ENCODE assay signal across 8 cellular contexts in the genomic region with DNA sequence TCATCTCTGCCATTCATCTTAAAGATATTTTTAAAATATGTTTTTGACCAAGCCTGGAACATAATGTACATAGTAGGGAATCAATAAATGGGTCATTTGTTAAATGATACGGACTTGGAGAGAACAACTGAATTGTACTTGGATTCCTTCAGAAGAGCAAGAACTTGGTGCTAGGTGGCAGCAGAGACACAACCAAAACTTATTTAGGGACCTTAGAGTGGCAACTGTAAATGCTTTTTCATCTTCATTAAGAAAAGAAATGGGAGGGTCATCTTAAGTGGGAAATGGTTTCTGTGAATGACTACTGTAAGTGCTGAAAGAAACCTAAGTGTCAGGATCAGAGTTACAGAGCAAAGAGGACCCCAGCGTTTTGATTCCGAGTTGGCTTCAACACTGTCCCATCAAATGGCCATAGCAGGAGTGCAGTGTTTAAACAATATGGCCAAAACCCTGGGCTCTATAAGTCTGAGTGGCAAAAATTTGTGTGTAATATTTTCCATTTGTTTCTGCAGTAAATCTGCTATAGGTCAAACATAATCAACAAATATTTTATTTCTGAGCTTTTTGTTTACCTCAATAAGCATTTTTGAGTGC.
DNase-seq lines count a peak whose midpoint lies in the region; ATAC-seq, FAIRE-seq and TF ChIP-seq lines count a peak whose summit lies in the region.

No MANE protein-coding gene starts in this region.

- H4K20me1 ChIP-seq in smooth muscle cell (ENCODE audit: low read depth): no peaks in the 10 kb centered on the region

- H3F3A ChIP-seq in smooth muscle cell (ENCODE audit: low read depth): peaks cover 3% of the 10 kb centered on the region

- H3K4me3 ChIP-seq in AG09309 (ENCODE audit: control insufficient read depth, low read depth, low read length): no peak overlapping the region
- no peak overlapping the region for H3K4me3 ChIP-seq in HEK293 (ENCODE audit: low read depth, low read length)
- H3K4me3 ChIP-seq in right cardiac atrium (ENCODE audit: low read length): no peak overlapping the region
- H3K4me3 ChIP-seq in smooth muscle cell: no peak overlapping the region
- no peak overlapping the region for H3K4me3 ChIP-seq in lower leg skin (ENCODE audit: low read depth, poor library complexity, severe bottlenecking)

- WGBS in right cardiac atrium: 32% methylated on average over 3 of the region's 3 CpGs
- WGBS in smooth muscle cell (ENCODE audit: low lambda C conversion rate): 67% methylated on average over 3 of the region's 3 CpGs
- WGBS in lower leg skin, 2 donors: 55 to 57% methylated on average over 3 of the region's 3 CpGs

- H3K27me3 ChIP-seq in right cardiac atrium (ENCODE audit: control insufficient read depth, insufficient read depth) (no peaks in the 10 kb centered on the region), smooth muscle cell (ENCODE audit: low read depth) (no peaks in the 10 kb centered on the region)

- ATAC-seq in right cardiac atrium: peak; percentile 64 to 69

- CTCF ChIA-PET in HEK293 (lab: Yijun Ruan, JAX): interaction anchor here (0.6 to 3.3 kb wide), 13 partner anchors 8 to 845 kb away, joined by 3 to 12 read pairs (median 4); no protein-coding TSS in a partner anchor

- H3K27ac ChIP-seq in HEK293 (ENCODE audit: extremely low read depth, low read depth, low read length) (no peak overlapping the region), right cardiac atrium (ENCODE audit: low read length) (no peak overlapping the region), smooth muscle cell (ENCODE audit: low read depth) (peak overlapping the region; percentile 61)

- intact Hi-C loops in right cardiac atrium (cut with DNase I): loop anchor here in 3 of 4 donors (5.0 to 10.0 kb wide), 2 partner anchors 124 to 207 kb away; no protein-coding TSS in a partner anchor
- intact Hi-C loops in lower leg skin (cut with DNase I; ENCODE audit: low total_unique reads): no loop called here

- no peak overlapping the region for H3K9ac ChIP-seq in smooth muscle cell (ENCODE audit: low read depth)

- TF ChIP-seq POLR2A in lower leg skin (IDR thresholded peaks at IDR 0.05): no peak

- POLR2A ChIA-PET in HEK293 (lab: Yijun Ruan, JAX): interaction anchor here (1.2 kb wide), 1 partner anchor 121 kb away, joined by 4 read pairs; no protein-coding TSS in a partner anchor

- no peak overlapping the region for H3K4me2 ChIP-seq in smooth muscle cell

- H3K4me1 ChIP-seq in HEK293 (ENCODE audit: control insufficient read depth, insufficient read depth, low read length): peaks cover 6% of the 10 kb centered on the region
- H3K4me1 ChIP-seq in right cardiac atrium (ENCODE audit: control insufficient read depth, insufficient read depth, low read length): no peaks in the 10 kb centered on the region
- H3K4me1 ChIP-seq in smooth muscle cell (ENCODE audit: low read depth): no peaks in the 10 kb centered on the region

- H3K36me3 ChIP-seq in HEK293 (ENCODE audit: control insufficient read depth in 2 of 2, insufficient read depth in 1 of 2, low read length in 2 of 2) (peaks cover 0 to 5% of the 10 kb centered on the region in 2 experiments; a peak in 2 of 3 replicates), smooth muscle cell (ENCODE audit: low read depth) (peaks cover 12% of the 10 kb centered on the region)

- peak; percentile 74 for FAIRE-seq in TTC549 (lab: Jason Lieb, UNC)

- no peaks in the 10 kb centered on the region for H3K9me3 ChIP-seq in HEK293 (ENCODE audit: control insufficient read depth, insufficient read depth, low read depth, low read length)
- no peaks in the 10 kb centered on the region for H3K9me3 ChIP-seq in right cardiac atrium (ENCODE audit: control insufficient read depth, low read length)
- no peaks in the 10 kb centered on the region for H3K9me3 ChIP-seq in smooth muscle cell (replicated peaks; ENCODE audit: low read depth)

- TF ChIP-seq CTCF in AG09309 (IDR thresholded peaks at IDR 0.05; ENCODE audit: control insufficient read depth, insufficient read depth, low read depth, low read length, missing control alignments) (peak; percentile 70), HEK293 (tag by site-specific recombination; IDR thresholded peaks at IDR 0.05) (no peak), smooth muscle cell (IDR thresholded peaks at IDR 0.05; ENCODE audit: borderline replicate concordance, insufficient read depth, poor library complexity, severe bottlenecking) (peak; percentile 54), lower leg skin (IDR thresholded peaks at IDR 0.05) (no peak)

- H2AFZ ChIP-seq in smooth muscle cell (ENCODE audit: low read depth): no peak overlapping the region

- DNase-seq in AG09309 (ENCODE audit: low read depth): peak; percentile 33
- peak in 2 of 3 donors; percentile 30 to 69 for DNase-seq in right cardiac atrium
- DNase-seq in smooth muscle cell (lab: John Stamatoyannopoulos, UW; ENCODE audit: unreplicated experiment): no peak
- no peak for DNase-seq in lower leg skin (ENCODE audit: low spot score in 2 of 2)
- DNase-seq in NCI-H146 (lab: John Stamatoyannopoulos, UW): no peak
- no peak for DNase-seq in GOT3 (lab: John Stamatoyannopoulos, UW)

- H3K79me2 ChIP-seq in smooth muscle cell (ENCODE audit: low read depth): peaks cover 56% of the 10 kb centered on the region

TF ChIP-seq in HEK293, 187 proteins besides CTCF, POLR2A, EP300 and RAD21:
- TF ChIP-seq ZNF707 (tag by site-specific recombination; IDR thresholded peaks at IDR 0.05) (no peak), ZNF600 (tag by site-specific recombination; IDR thresholded peaks at IDR 0.05) (peak; percentile 46; the same call in 1 of the 2 replicates), ZNF654 (tag by site-specific recombination; IDR thresholded peaks at IDR 0.05; ENCODE audit: low read depth) (peak; percentile 41; the same call in 1 of the 2 replicates), ZBTB48 (tag by site-specific recombination; IDR thresholded peaks at IDR 0.05) (0 out of 2 replicates have a peak, but pooled peaks have one; percentile 29)
- TF ChIP-seq, protein P1, sequence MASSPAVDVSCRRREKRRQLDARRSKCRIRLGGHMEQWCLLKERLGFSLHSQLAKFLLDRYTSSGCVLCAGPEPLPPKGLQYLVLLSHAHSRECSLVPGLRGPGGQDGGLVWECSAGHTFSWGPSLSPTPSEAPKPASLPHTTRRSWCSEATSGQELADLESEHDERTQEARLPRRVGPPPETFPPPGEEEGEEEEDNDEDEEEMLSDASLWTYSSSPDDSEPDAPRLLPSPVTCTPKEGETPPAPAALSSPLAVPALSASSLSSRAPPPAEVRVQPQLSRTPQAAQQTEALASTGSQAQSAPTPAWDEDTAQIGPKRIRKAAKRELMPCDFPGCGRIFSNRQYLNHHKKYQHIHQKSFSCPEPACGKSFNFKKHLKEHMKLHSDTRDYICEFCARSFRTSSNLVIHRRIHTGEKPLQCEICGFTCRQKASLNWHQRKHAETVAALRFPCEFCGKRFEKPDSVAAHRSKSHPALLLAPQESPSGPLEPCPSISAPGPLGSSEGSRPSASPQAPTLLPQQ (tag by site-specific recombination; IDR thresholded peaks at IDR 0.05): peak; percentile 75; the same call in 1 of the 2 replicates

Comparison
In these comparisons a context has a peak if more than half of its experiments do, and no peak if none do; other contexts are left out.
1. DNase-seq: peak in AG09309 (single experiment) and right cardiac atrium (2 of 3); none in smooth muscle cell (single experiment), lower leg skin (0 of 2), NCI-H146 (single experiment) and GOT3 (single experiment).
2. CTCF ChIP-seq: peak in AG09309 (single experiment) and smooth muscle cell (single experiment); none in HEK293 (single experiment) and lower leg skin (0 of 3).